ENCODE assay signal across 17 cellular contexts in genomic region chr2:80002112-80002511, GRCh38.
DNase-seq lines count a peak whose midpoint lies in the region; ATAC-seq and TF ChIP-seq lines count a peak whose summit lies in the region.
"Had no signal": no experiment of that assay in that cellular context is flagged by ENCODE, and none has a peak within 500 bp of the region (broad histone marks: within the 10 kb centered on the region; RNA-seq: fewer than 3 reads in every experiment).

No MANE protein-coding gene starts in this region.

- DNase-seq in AG04450 (ENCODE audit: low read depth, low spot score) (no peak), RWPE2 (ENCODE audit: low spot score) (no peak), chondrocyte (ENCODE audit: low spot score) (no peak), dorsolateral prefrontal cortex (no peak), PC-9 (no peak), amniotic stem cell (lab: John Stamatoyannopoulos, UW) (no peak)
- DNase-seq in activated CD8-positive, alpha-beta memory T cell treated with anti-CD3 and anti-CD28 coated beads, Interleukin-2, amount 10 ng/mL, durations not matched to agents 7 days and 5 days = no peak
- DNase-seq: 8988T; C1 segment of cervical spinal cord; Calu3; CD4-positive, alpha-beta T cell; DMS 273 treated with DMSO at 0.1 percent for 48 hours had no signal

- peak overlapping the region; percentile 46 for H3K4me2 ChIP-seq in neural cell (ENCODE audit: low read length)
- H3K4me2 ChIP-seq in PC-9 = no peak overlapping the region
- H3K4me2 ChIP-seq: GM23338 had no signal

- no peaks in the 10 kb centered on the region for H3K36me3 Mint-ChIP-seq in chondrocyte (ENCODE audit: low read depth)
- no peaks in the 10 kb centered on the region for H3K36me3 Mint-ChIP-seq in activated CD8-positive, alpha-beta memory T cell treated with anti-CD3 and anti-CD28 coated beads, Interleukin-2, amount 10 ng/mL, durations not matched to agents 7 days and 5 days

- no peaks in the 10 kb centered on the region for H3K9me2 ChIP-seq in neural cell (ENCODE audit: insufficient read depth, low read length)
- no peaks in the 10 kb centered on the region for H3K9me2 ChIP-seq in PC-9 (ENCODE audit: insufficient read depth)

- CTCF ChIA-PET in AG04450 (lab: Charles Lee) (no interaction called here), PC-9 (lab: Charles Lee) (no interaction called here)
- CTCF ChIA-PET in activated CD8-positive, alpha-beta memory T cell treated with anti-CD3 and anti-CD28 coated beads, Interleukin-2, amount 10 ng/mL, durations not matched to agents 7 days and 5 days (lab: Charles Lee) = interaction anchor here (0.6 kb wide), 1 partner anchor 1383 kb away, joined by 3 read pairs; no protein-coding TSS in a partner anchor

- no peak for TF ChIP-seq EP300 in neural cell (conservative IDR thresholded peaks at IDR 0.05; ENCODE audit: poor library complexity, severe bottlenecking)

- peaks cover 16% of the 10 kb centered on the region for H3K4me1 Mint-ChIP-seq in chondrocyte (ENCODE audit: low read depth)
- no peaks in the 10 kb centered on the region for H3K4me1 Mint-ChIP-seq in activated CD8-positive, alpha-beta memory T cell treated with anti-CD3 and anti-CD28 coated beads, Interleukin-2, amount 10 ng/mL, durations not matched to agents 7 days and 5 days
- H3K4me1 Mint-ChIP-seq: B cell, GM23338 had no signal

- POLR2A ChIA-PET in AG04450 (lab: Yijun Ruan, JAX) (interaction anchor here (0.6 kb wide), 1 partner anchor 112 kb away, joined by 3 read pairs; no protein-coding TSS in a partner anchor), PC-9 (lab: Charles Lee; ENCODE audit: unreplicated experiment) (no interaction called here)

- no peak for TF ChIP-seq RAD21 in neural cell (conservative IDR thresholded peaks at IDR 0.05)

- H3F3A ChIP-seq in neural cell (ENCODE audit: insufficient read depth, low read length, poor library complexity, severe bottlenecking) (no peaks in the 10 kb centered on the region), PC-9 (ENCODE audit: insufficient read depth, low read depth) (no peaks in the 10 kb centered on the region)

- H4K20me1 ChIP-seq in neural cell (ENCODE audit: insufficient read depth) = no peaks in the 10 kb centered on the region
- no peaks in the 10 kb centered on the region for H4K20me1 ChIP-seq in PC-9 (ENCODE audit: insufficient read depth)

- H3K9me3 Mint-ChIP-seq in chondrocyte (ENCODE audit: low read depth) = no peaks in the 10 kb centered on the region
- H3K9me3 Mint-ChIP-seq in activated CD8-positive, alpha-beta memory T cell treated with anti-CD3 and anti-CD28 coated beads, Interleukin-2, amount 10 ng/mL, durations not matched to agents 7 days and 5 days (ENCODE audit: low read depth) = peaks cover 6% of the 10 kb centered on the region
- H3K9me3 Mint-ChIP-seq: GM23338 had no signal

- no TSS peak for BruUV-seq in PC-9 (replicated peaks; lab: Mats Ljungman, UMichigan)

- H3K27me3 ChIP-seq in AG04450 (ENCODE audit: control insufficient read depth, insufficient read depth, low read length) (no peaks in the 10 kb centered on the region), RWPE2 (ENCODE audit: insufficient read depth, poor library complexity, severe bottlenecking) (no peaks in the 10 kb centered on the region), neural cell (ENCODE audit: insufficient read depth, low read depth, low read length) (peaks cover 12% of the 10 kb centered on the region), dorsolateral prefrontal cortex (no peaks in the 10 kb centered on the region), PC-9 (ENCODE audit: insufficient read depth, low read depth) (no peaks in the 10 kb centered on the region)

- H3K27ac ChIP-seq in AG04450 (ENCODE audit: low read depth, low read length) (peak overlapping the region; percentile 55), RWPE2 (ENCODE audit: poor library complexity, severe bottlenecking) (peak overlapping the region; percentile 33), neural cell (ENCODE audit: low read length) (peak overlapping the region; percentile 42), dorsolateral prefrontal cortex (no peak overlapping the region), PC-9 (no peak overlapping the region)

- H3K9me3 ChIP-seq in AG04450 (ENCODE audit: control insufficient read depth, insufficient read depth, low read length) (no peaks in the 10 kb centered on the region), RWPE2 (ENCODE audit: severe bottlenecking) (no peaks in the 10 kb centered on the region), neural cell (ENCODE audit: low read length) (no peaks in the 10 kb centered on the region), PC-9 (ENCODE audit: insufficient read depth, low read depth) (no peaks in the 10 kb centered on the region)
- H3K9me3 ChIP-seq: HAP-1 had no signal

- no peak overlapping the region for H3K9ac ChIP-seq in neural cell (ENCODE audit: low read length)

- ATAC-seq in RWPE2 (ENCODE audit: low read depth) = no peak
- no peak for ATAC-seq in activated CD8-positive, alpha-beta memory T cell treated with anti-CD3 and anti-CD28 coated beads, Interleukin-2, amount 10 ng/mL, durations not matched to agents 7 days and 5 days
- ATAC-seq: GM23338, HepG2 had no signal

- no peaks in the 10 kb centered on the region for H3K27me3 Mint-ChIP-seq in chondrocyte (ENCODE audit: low read depth)
- no peaks in the 10 kb centered on the region for H3K27me3 Mint-ChIP-seq in activated CD8-positive, alpha-beta memory T cell treated with anti-CD3 and anti-CD28 coated beads, Interleukin-2, amount 10 ng/mL, durations not matched to agents 7 days and 5 days
- H3K27me3 Mint-ChIP-seq: B cell; CD4-positive, alpha-beta T cell had no signal

- H3K4me1 ChIP-seq in RWPE2 (ENCODE audit: insufficient read depth, poor library complexity, severe bottlenecking) (no peaks in the 10 kb centered on the region), PC-9 (replicated peaks; ENCODE audit: insufficient read depth) (no peaks in the 10 kb centered on the region)
- H3K4me1 ChIP-seq: HAP-1 had no signal

- no peak for TF ChIP-seq CTCF in AG04450 (IDR thresholded peaks at IDR 0.05; ENCODE audit: low read depth, low read length)
- no peak for TF ChIP-seq CTCF in RWPE2 (IDR thresholded peaks at IDR 0.05; ENCODE audit: poor library complexity, severe bottlenecking)
- TF ChIP-seq CTCF in chondrocyte (IDR thresholded peaks at IDR 0.05) = no peak
- TF ChIP-seq CTCF in neural cell (IDR thresholded peaks at IDR 0.05; ENCODE audit: poor library complexity, severe bottlenecking) = no peak
- TF ChIP-seq CTCF in dorsolateral prefrontal cortex (IDR thresholded peaks at IDR 0.05 in 54 of 56, conservative IDR thresholded peaks at IDR 0.05 in 2 of 56; ENCODE audit: low read depth in 1 of 56, partially characterized antibody in 56 of 56) = no peak
- TF ChIP-seq CTCF in PC-9 (conservative IDR thresholded peaks at IDR 0.05) = no peak

- peak overlapping the region; percentile 42 for H3K27ac Mint-ChIP-seq in chondrocyte (ENCODE audit: unreplicated experiment)
- no peak overlapping the region for H3K27ac Mint-ChIP-seq in activated CD8-positive, alpha-beta memory T cell treated with anti-CD3 and anti-CD28 coated beads, Interleukin-2, amount 10 ng/mL, durations not matched to agents 7 days and 5 days
- H3K27ac Mint-ChIP-seq: B cell; CD4-positive, alpha-beta T cell; GM23338 had no signal

- no peak overlapping the region for H3K4me3 ChIP-seq in AG04450 (ENCODE audit: low read depth, low read length)
- H3K4me3 ChIP-seq in RWPE2 (ENCODE audit: severe bottlenecking) = no peak overlapping the region
- peak overlapping the region; percentile 50 for H3K4me3 ChIP-seq in neural cell (ENCODE audit: low read length)
- no peak overlapping the region for H3K4me3 ChIP-seq in dorsolateral prefrontal cortex
- H3K4me3 ChIP-seq in PC-9 = no peak overlapping the region
- H3K4me3 ChIP-seq: GM23338, HAP-1 had no signal

- no peak overlapping the region for H2AFZ ChIP-seq in neural cell (ENCODE audit: low read depth, low read length)
- no peak overlapping the region for H2AFZ ChIP-seq in PC-9
- H2AFZ ChIP-seq: GM23338 had no signal

- no peak overlapping the region for H3K4me3 Mint-ChIP-seq in chondrocyte (ENCODE audit: unreplicated experiment)
- H3K4me3 Mint-ChIP-seq in activated CD8-positive, alpha-beta memory T cell treated with anti-CD3 and anti-CD28 coated beads, Interleukin-2, amount 10 ng/mL, durations not matched to agents 7 days and 5 days = no peak overlapping the region
- H3K4me3 Mint-ChIP-seq: B cell; CD4-positive, alpha-beta T cell; GM23338 had no signal

- no peaks in the 10 kb centered on the region for H3K79me2 ChIP-seq in neural cell (replicated peaks; ENCODE audit: insufficient read depth, low read length)
- no peaks in the 10 kb centered on the region for H3K79me2 ChIP-seq in PC-9 (ENCODE audit: low read depth)

- H3K36me3 ChIP-seq in RWPE2 (ENCODE audit: low read depth) (no peaks in the 10 kb centered on the region), neural cell (ENCODE audit: insufficient read depth, low read length) (no peaks in the 10 kb centered on the region), PC-9 (ENCODE audit: low read depth) (no peaks in the 10 kb centered on the region)
- H3K36me3 ChIP-seq: HAP-1 had no signal

- intact Hi-C loops in dorsolateral prefrontal cortex (cut with DNase I) (no loop called here), PC-9 (cut with micrococcal nuclease; ENCODE audit: unreplicated experiment) (no loop called here)

TF ChIP-seq in neural cell, 6 proteins besides CTCF, POLR2A, EP300 and RAD21 (continues in another document):
- no peak for TF ChIP-seq POLR2AphosphoS5 (IDR thresholded peaks at IDR 0.05)
- TF ChIP-seq MXI1 (conservative IDR thresholded peaks at IDR 0.05; ENCODE audit: poor library complexity, severe bottlenecking) = no peak
- no peak for TF ChIP-seq TAF1 (IDR thresholded peaks at IDR 0.05; ENCODE audit: low read depth)
- no peak for TF ChIP-seq SMC3 (conservative IDR thresholded peaks at IDR 0.05; ENCODE audit: poor library complexity)
- no peak for TF ChIP-seq EZH2 (IDR thresholded peaks at IDR 0.05; ENCODE audit: borderline replicate concordance, insufficient read depth, low read length, poor library complexity, severe bottlenecking)

Comparison
In these comparisons a context has a peak if more than half of its experiments do, and no peak if none do; other contexts are left out.
1. H3K27ac ChIP-seq: peak in AG04450 (single experiment), RWPE2 (single experiment) and neural cell (single experiment); none in dorsolateral prefrontal cortex (0 of 59) and PC-9 (single experiment).